20 cellular contexts compared by ENCODE assay signal in genomic region chr14:24659916-24660570, GRCh38. TPM values are rescaled to one million over a fixed set of nuclear protein-coding genes. Genes with fewer than 3 reads are reported as not detected.
DNase-seq lines count a peak whose midpoint lies in the region; ATAC-seq and TF ChIP-seq lines count a peak whose summit lies in the region.
"Had no signal": no experiment of that assay in that cellular context is flagged by ENCODE, and none has a peak within 500 bp of the region (broad histone marks: within the 10 kb centered on the region; RNA-seq: fewer than 3 reads in every experiment).

No MANE protein-coding gene starts in this region.

- H3K27ac Mint-ChIP-seq in activated T-cell treated with anti-CD3 and anti-CD28 coated beads, Interleukin-2, amount 50 U/mL, for 24 hours: peak overlapping the region; percentile 74
- H3K27ac Mint-ChIP-seq in activated CD4-positive, alpha-beta memory T cell treated with anti-CD3 and anti-CD28 coated beads for 36 hours: peak overlapping the region; percentile 6
- H3K27ac Mint-ChIP-seq in stimulated activated effector memory CD8-positive, alpha-beta T cell treated with anti-CD3 and anti-CD28 coated beads, Interleukin-12 subunit alpha, Interleukin-12 subunit beta, amount 100 ng/mL, for 72 hours: peak overlapping the region; percentile 77
- H3K27ac Mint-ChIP-seq in H9 (no peak overlapping the region), type B pancreatic cell (no peak overlapping the region)
- H3K27ac Mint-ChIP-seq: CD4-positive, alpha-beta memory T cell had no signal

- H3K79me2 ChIP-seq in H9 (ENCODE audit: insufficient read depth, low read length): no peaks in the 10 kb centered on the region

- H2BK20ac ChIP-seq in H9 (ENCODE audit: low read depth, low read length, poor library complexity, severe bottlenecking): no peak overlapping the region

- H3K9me3 ChIP-seq in H9 (ENCODE audit: control insufficient read depth, low read depth, low read length): no peaks in the 10 kb centered on the region
- H3K9me3 ChIP-seq: gastroesophageal sphincter, sigmoid colon, SK-N-SH, vagina had no signal

- CTCF ChIA-PET in activated CD4-positive, alpha-beta memory T cell treated with anti-CD3 and anti-CD28 coated beads for 36 hours (lab: Charles Lee): interaction anchor here (1.4 to 2.8 kb wide), 2 partner anchors 18 to 54 kb away, joined by 4 to 9 read pairs; no protein-coding TSS in a partner anchor

- no peaks in the 10 kb centered on the region for H3K27me3 ChIP-seq in H9 (ENCODE audit: insufficient read depth, low read length)
- H3K27me3 ChIP-seq: gastroesophageal sphincter, sigmoid colon, vagina had no signal

- H3K27ac ChIP-seq in H9 (ENCODE audit: insufficient read length, low read depth, low read length): no peak overlapping the region
- H3K27ac ChIP-seq: dorsolateral prefrontal cortex, gastroesophageal sphincter, sigmoid colon, vagina had no signal

- no peak overlapping the region for H3K4me2 ChIP-seq in H9 (ENCODE audit: insufficient read depth, insufficient read length, low read length)
- H3K4me2 ChIP-seq: SK-N-SH had no signal

- peak overlapping the region; percentile 18 for H3K4me3 Mint-ChIP-seq in activated T-cell treated with anti-CD3 and anti-CD28 coated beads, Interleukin-2, amount 50 U/mL, for 24 hours
- H3K4me3 Mint-ChIP-seq in activated CD4-positive, alpha-beta memory T cell treated with anti-CD3 and anti-CD28 coated beads for 36 hours: no peak overlapping the region
- peak overlapping the region; percentile 56 for H3K4me3 Mint-ChIP-seq in stimulated activated effector memory CD8-positive, alpha-beta T cell treated with anti-CD3 and anti-CD28 coated beads, Interleukin-12 subunit alpha, Interleukin-12 subunit beta, amount 100 ng/mL, for 72 hours
- H3K4me3 Mint-ChIP-seq in H9 (no peak overlapping the region), type B pancreatic cell (no peak overlapping the region)

- H3K14ac ChIP-seq in H9 (ENCODE audit: insufficient read depth, low read length): no peak overlapping the region

- H2BK12ac ChIP-seq in H9 (ENCODE audit: insufficient read length, low read depth, low read length): no peak overlapping the region

- no peaks in the 10 kb centered on the region for H4K20me1 ChIP-seq in H9 (ENCODE audit: control insufficient read depth, insufficient read depth, insufficient read length)

- no peak overlapping the region for H3K4ac ChIP-seq in H9 (ENCODE audit: low read depth, low read length)

- no peak overlapping the region for H4K5ac ChIP-seq in H9 (ENCODE audit: insufficient read length, low read depth, low read length)

- TF ChIP-seq CTCF in H9 (conservative IDR thresholded peaks at IDR 0.05): no peak
- TF ChIP-seq CTCF in type B pancreatic cell (conservative IDR thresholded peaks at IDR 0.05): no peak

- H3K18ac ChIP-seq in H9 (ENCODE audit: insufficient read length, low read depth, low read length): no peak overlapping the region

- H3K79me1 ChIP-seq in H9 (ENCODE audit: insufficient read depth, low read depth, low read length, poor library complexity, severe bottlenecking): no peaks in the 10 kb centered on the region

- no peak overlapping the region for H2AFZ ChIP-seq in H9 (ENCODE audit: low read length)

- peak; percentile 92 for ATAC-seq in stimulated activated effector memory CD8-positive, alpha-beta T cell treated with anti-CD3 and anti-CD28 coated beads, Interleukin-12 subunit alpha, Interleukin-12 subunit beta, amount 100 ng/mL, for 72 hours
- ATAC-seq: gastroesophageal sphincter had no signal

- POLR2A ChIA-PET in activated CD4-positive, alpha-beta memory T cell treated with anti-CD3 and anti-CD28 coated beads for 36 hours (lab: Charles Lee): no interaction called here

- no peaks in the 10 kb centered on the region for H3K23me2 ChIP-seq in H9 (ENCODE audit: insufficient read length, low read depth, low read length, poor library complexity, severe bottlenecking)

- no peak overlapping the region for H2BK15ac ChIP-seq in H9 (ENCODE audit: low read depth, low read length)

- H3K4me1 Mint-ChIP-seq in activated T-cell treated with anti-CD3 and anti-CD28 coated beads, Interleukin-2, amount 50 U/mL, for 24 hours (ENCODE audit: low read depth): peaks cover 73% of the 10 kb centered on the region
- H3K4me1 Mint-ChIP-seq in activated CD4-positive, alpha-beta memory T cell treated with anti-CD3 and anti-CD28 coated beads for 36 hours (ENCODE audit: low read depth): peaks cover 40% of the 10 kb centered on the region
- H3K4me1 Mint-ChIP-seq in stimulated activated effector memory CD8-positive, alpha-beta T cell treated with anti-CD3 and anti-CD28 coated beads, Interleukin-12 subunit alpha, Interleukin-12 subunit beta, amount 100 ng/mL, for 72 hours: peaks cover 65% of the 10 kb centered on the region
- H3K4me1 Mint-ChIP-seq in H9 (no peaks in the 10 kb centered on the region), type B pancreatic cell (ENCODE audit: unreplicated experiment) (no peaks in the 10 kb centered on the region)

- H4K91ac ChIP-seq in H9 (ENCODE audit: insufficient read length, low read depth, low read length): no peak overlapping the region

- H3K36me3 Mint-ChIP-seq in activated T-cell treated with anti-CD3 and anti-CD28 coated beads, Interleukin-2, amount 50 U/mL, for 24 hours (ENCODE audit: low read depth): no peaks in the 10 kb centered on the region
- no peaks in the 10 kb centered on the region for H3K36me3 Mint-ChIP-seq in activated CD4-positive, alpha-beta memory T cell treated with anti-CD3 and anti-CD28 coated beads for 36 hours
- no peaks in the 10 kb centered on the region for H3K36me3 Mint-ChIP-seq in stimulated activated effector memory CD8-positive, alpha-beta T cell treated with anti-CD3 and anti-CD28 coated beads, Interleukin-12 subunit alpha, Interleukin-12 subunit beta, amount 100 ng/mL, for 72 hours
- H3K36me3 Mint-ChIP-seq in H9 (ENCODE audit: insufficient read depth in 1 of 3, low read depth in 3 of 3) (peaks cover 0 to 9% (median 0%) of the 10 kb centered on the region in 3 experiments; a peak in 2 of 7 replicates), type B pancreatic cell (no peaks in the 10 kb centered on the region)
- H3K36me3 Mint-ChIP-seq: CD4-positive, alpha-beta memory T cell had no signal

- H3K9me3 Mint-ChIP-seq in activated T-cell treated with anti-CD3 and anti-CD28 coated beads, Interleukin-2, amount 50 U/mL, for 24 hours: no peaks in the 10 kb centered on the region
- no peaks in the 10 kb centered on the region for H3K9me3 Mint-ChIP-seq in activated CD4-positive, alpha-beta memory T cell treated with anti-CD3 and anti-CD28 coated beads for 36 hours
- no peaks in the 10 kb centered on the region for H3K9me3 Mint-ChIP-seq in stimulated activated effector memory CD8-positive, alpha-beta T cell treated with anti-CD3 and anti-CD28 coated beads, Interleukin-12 subunit alpha, Interleukin-12 subunit beta, amount 100 ng/mL, for 72 hours
- peaks cover 0 to 77% of the 10 kb centered on the region in 2 experiments; a peak in 2 of 5 replicates for H3K9me3 Mint-ChIP-seq in H9
- H3K9me3 Mint-ChIP-seq in type B pancreatic cell: no peaks in the 10 kb centered on the region
- H3K9me3 Mint-ChIP-seq: CD4-positive, alpha-beta memory T cell had no signal

- H3T11ph ChIP-seq in H9 (ENCODE audit: low read length): no peak overlapping the region

- H3K23ac ChIP-seq in H9 (ENCODE audit: insufficient read length, low read depth, low read length): no peak overlapping the region

- no peak overlapping the region for H2AK5ac ChIP-seq in H9 (ENCODE audit: insufficient read length, low read length)

- H4K8ac ChIP-seq in H9 (replicated peaks; ENCODE audit: insufficient read length, low read depth, low read length): no peak overlapping the region

- no peak overlapping the region for H2BK5ac ChIP-seq in H9 (ENCODE audit: insufficient read length, low read length)

- H3K9ac ChIP-seq in H9 (ENCODE audit: extremely low read depth, insufficient read length, low read length): no peak overlapping the region
- H3K9ac ChIP-seq: SK-N-SH had no signal

- no peak overlapping the region for H2BK120ac ChIP-seq in H9 (ENCODE audit: low read depth, low read length, poor library complexity, severe bottlenecking)

- no peaks in the 10 kb centered on the region for H3K27me3 Mint-ChIP-seq in activated T-cell treated with anti-CD3 and anti-CD28 coated beads, Interleukin-2, amount 50 U/mL, for 24 hours
- H3K27me3 Mint-ChIP-seq in activated CD4-positive, alpha-beta memory T cell treated with anti-CD3 and anti-CD28 coated beads for 36 hours: peaks cover 3% of the 10 kb centered on the region
- peaks cover 5% of the 10 kb centered on the region for H3K27me3 Mint-ChIP-seq in H9 (ENCODE audit: low read depth)
- H3K27me3 Mint-ChIP-seq in type B pancreatic cell: peaks cover 26% of the 10 kb centered on the region

- no peak overlapping the region for H3K56ac ChIP-seq in H9 (ENCODE audit: insufficient read length, low read depth, low read length)

- no peak for DNase-seq in activated T-cell treated with anti-CD3 and anti-CD28 coated beads, Interleukin-2, amount 50 U/mL, for 24 hours
- DNase-seq in activated T-cell treated with anti-CD3 and anti-CD28 coated beads for 4 hours (no peak), M059J (ENCODE audit: low read depth) (peak; percentile 0), H9 (no peak), type B pancreatic cell (ENCODE audit: extremely low spot score, unreplicated experiment) (no peak)
- DNase-seq in activated CD4-positive, alpha-beta memory T cell treated with anti-CD3 and anti-CD28 coated beads for 36 hours: no peak
- DNase-seq in stimulated activated effector memory CD8-positive, alpha-beta T cell treated with anti-CD3 and anti-CD28 coated beads, Interleukin-12 subunit alpha, Interleukin-12 subunit beta, amount 100 ng/mL, for 72 hours (ENCODE audit: low spot score in 2 of 2): no peak
- no peak for DNase-seq in stimulated activated CD4-positive, alpha-beta T cell treated with anti-CD3 and anti-CD28 coated beads, Interleukin-2, amount 100 ng/mL, for 24 hours
- DNase-seq: activated naive CD4-positive, alpha-beta T cell treated with anti-CD3 and anti-CD28 coated beads, Interleukin-2, amount 50 U/mL, for 16 hours; CD4-positive, alpha-beta memory T cell; dorsolateral prefrontal cortex; NCI-H1092; NCI-H2081 treated with DMSO at 0.1 percent for 48 hours; NCI-H524 treated with DMSO at 0.1 percent for 48 hours; nucleus accumbens; sigmoid colon; SK-N-SH had no signal

- no CpG with 5 or more reads among the region's 9 CpGs for WGBS in H9 (ENCODE audit: extremely low coverage, insufficient read length, low lambda C conversion rate)

- intact Hi-C loops in activated CD4-positive, alpha-beta memory T cell treated with anti-CD3 and anti-CD28 coated beads for 36 hours (cut with micrococcal nuclease): no loop called here

- H3K4me1 ChIP-seq in H9 (ENCODE audit: insufficient read depth, low read length): no peaks in the 10 kb centered on the region
- H3K4me1 ChIP-seq: gastroesophageal sphincter, sigmoid colon, vagina had no signal

RNA-seq across cellular contexts. Expression of gene GZMB, which starts 26.1 kb away (rescaled TPM):
- total RNA-seq in M059J (2014; rRNA removed; shearing (Covaris generic)): not detected in 2 replicates
- total RNA-seq in activated CD4-positive, alpha-beta memory T cell treated with anti-CD3 and anti-CD28 coated beads for 36 hours: 1,000 to 10,000 TPM; 2,258 to 2,294 TPM
- total RNA-seq in H9 (2021) (not detected in 2 replicates), type B pancreatic cell (ENCODE audit: low replicate concordance) (not detected in 2 replicates)
- total RNA-seq: CD4-positive, alpha-beta memory T cell had no signal

RNA-seq across cellular contexts. Expression of gene GZMH, which starts 50.6 kb away (rescaled TPM):
- total RNA-seq in M059J (2014; rRNA removed; shearing (Covaris generic)): not detected in 2 replicates
- total RNA-seq in activated CD4-positive, alpha-beta memory T cell treated with anti-CD3 and anti-CD28 coated beads for 36 hours: 10 to 100 TPM; 65.6 to 67.9 TPM
- not detected in 2 replicates for total RNA-seq in H9 (2021)
- not detected in 2 replicates for total RNA-seq in type B pancreatic cell (ENCODE audit: low replicate concordance)
- total RNA-seq: CD4-positive, alpha-beta memory T cell; subcutaneous adipose tissue; vagina had no signal

Comparison
In these comparisons a context has a peak if more than half of its experiments do, and no peak if none do; other contexts are left out.
1. H3K27ac Mint-ChIP-seq: peak in activated T-cell treated with anti-CD3 and anti-CD28 coated beads, Interleukin-2, amount 50 U/mL, for 24 hours (single experiment), activated CD4-positive, alpha-beta memory T cell treated with anti-CD3 and anti-CD28 coated beads for 36 hours (single experiment) and stimulated activated effector memory CD8-positive, alpha-beta T cell treated with anti-CD3 and anti-CD28 coated beads, Interleukin-12 subunit alpha, Interleukin-12 subunit beta, amount 100 ng/mL, for 72 hours (single experiment); none in H9 (0 of 3) and type B pancreatic cell (single experiment).
2. H3K4me3 Mint-ChIP-seq: peak in activated T-cell treated with anti-CD3 and anti-CD28 coated beads, Interleukin-2, amount 50 U/mL, for 24 hours (single experiment) and stimulated activated effector memory CD8-positive, alpha-beta T cell treated with anti-CD3 and anti-CD28 coated beads, Interleukin-12 subunit alpha, Interleukin-12 subunit beta, amount 100 ng/mL, for 72 hours (single experiment); none in activated CD4-positive, alpha-beta memory T cell treated with anti-CD3 and anti-CD28 coated beads for 36 hours (single experiment), H9 (0 of 2) and type B pancreatic cell (single experiment).
3. RNA of gene GZMB, which starts 26.1 kb away (total RNA-seq): 2,258 to 2,294 TPM in activated CD4-positive, alpha-beta memory T cell treated with anti-CD3 and anti-CD28 coated beads for 36 hours; not detected in M059J, not detected in H9 and not detected in type B pancreatic cell; every median in the first group is over 1,000 times any median in the second.
4. RNA of gene GZMH, which starts 50.6 kb away (total RNA-seq): 65.6 to 67.9 TPM in activated CD4-positive, alpha-beta memory T cell treated with anti-CD3 and anti-CD28 coated beads for 36 hours; not detected in M059J, not detected in H9 and not detected in type B pancreatic cell; every median in the first group is over 10 times any median in the second.